In genomic region chr18:321839-322467, GRCh38 we compare ENCODE assay signal across 16 cellular contexts. TPM values are rescaled to one million over a fixed set of nuclear protein-coding genes. Genes with fewer than 3 reads are reported as not detected.
DNase-seq lines count a peak whose midpoint lies in the region; ATAC-seq, FAIRE-seq and TF ChIP-seq lines count a peak whose summit lies in the region.
"Had no signal": no experiment of that assay in that cellular context is flagged by ENCODE, and none has a peak within 500 bp of the region (broad histone marks: within the 10 kb centered on the region; RNA-seq: fewer than 3 reads in every experiment).

No MANE protein-coding gene starts in this region.

- H3K27me3 Mint-ChIP-seq in astrocyte (ENCODE audit: low read depth, unreplicated experiment) = peaks cover 10% of the 10 kb centered on the region

- H3K4me3 ChIP-seq in GM12865 (ENCODE audit: low read depth, low read length) = no peak overlapping the region
- H3K4me3 ChIP-seq in HCT116 (replicated peaks in 1 of 2; ENCODE audit: low read depth in 1 of 2, low read length in 2 of 2) = no peak overlapping the region
- no peak overlapping the region for H3K4me3 ChIP-seq in astrocyte (ENCODE audit: insufficient read depth, low read depth, low read length)
- no peak overlapping the region for H3K4me3 ChIP-seq in osteoblast (ENCODE audit: insufficient read depth, low read length)
- H3K4me3 ChIP-seq: coronary artery had no signal

- CTCF ChIA-PET in HCT116 (lab: Charles Lee) = no interaction called here

- H3K4me3 Mint-ChIP-seq in astrocyte (ENCODE audit: unreplicated experiment) = no peak overlapping the region
- H3K4me3 Mint-ChIP-seq: activated naive CD4-positive, alpha-beta T cell treated with anti-CD3 and anti-CD28 coated beads for 36 hours; T-cell had no signal

- RAD21 ChIA-PET in HCT116 (lab: Charles Lee; ENCODE audit: low non-redundant PET in 1 of 2, low total read pairs in 2 of 2, uncharacterized antibody in 2 of 2, unreplicated experiment in 2 of 2) = no interaction called here

- H3K27me3 ChIP-seq in HCT116 (ENCODE audit: insufficient read depth, low read length) (peaks cover 23% of the 10 kb centered on the region), astrocyte (ENCODE audit: insufficient read depth, low read length) (peaks cover 23% of the 10 kb centered on the region), osteoblast (ENCODE audit: insufficient read depth, low read length) (peaks cover 5% of the 10 kb centered on the region)

- peaks cover 4% of the 10 kb centered on the region for H3K36me3 Mint-ChIP-seq in astrocyte (ENCODE audit: low read depth, unreplicated experiment)
- H3K36me3 Mint-ChIP-seq: T-cell had no signal

- H3K9me3 ChIP-seq in HCT116 (ENCODE audit: control insufficient read depth in 1 of 2, insufficient read depth in 1 of 2, low read depth in 1 of 2, low read length in 2 of 2) (no peaks in the 10 kb centered on the region), astrocyte (ENCODE audit: insufficient read depth, low read depth, low read length) (no peaks in the 10 kb centered on the region), osteoblast (ENCODE audit: low read depth, low read length) (no peaks in the 10 kb centered on the region)

- DNase-seq in GM12865 (ENCODE audit: low read depth) = peak; percentile 9
- DNase-seq in HCT116 (ENCODE audit: low read depth, low spot score) = no peak
- DNase-seq in astrocyte (ENCODE audit: low read depth) = no peak
- DNase-seq in osteoblast (ENCODE audit: insufficient read length, low spot score, missing footprints) = no peak
- DNase-seq in amygdala (lab: John Stamatoyannopoulos, UW) = no peak
- no peak for DNase-seq in cerebellar nuclear complex (lab: John Stamatoyannopoulos, UW)
- DNase-seq: activated T-cell treated with anti-CD3 and anti-CD28 coated beads for 4 hours; NCI-H1048; NCI-H526; stimulated activated CD4-positive, alpha-beta T cell treated with anti-CD3 and anti-CD28 coated beads, Interleukin-2, amount 100 ng/mL, for 48 hours had no signal

- H3K27ac Mint-ChIP-seq in astrocyte (ENCODE audit: unreplicated experiment) = no peak overlapping the region
- H3K27ac Mint-ChIP-seq: activated naive CD4-positive, alpha-beta T cell treated with anti-CD3 and anti-CD28 coated beads for 36 hours; T-cell had no signal

- no peak for ATAC-seq in HCT116
- no peak for ATAC-seq in HG03108 (IDR thresholded peaks at IDR 0.05; ENCODE audit: unreplicated experiment)
- no peak for ATAC-seq in HG02678 (IDR thresholded peaks at IDR 0.05; ENCODE audit: unreplicated experiment)
- ATAC-seq: left colon, T-cell had no signal

- no peaks in the 10 kb centered on the region for H3K9me2 ChIP-seq in HCT116 (ENCODE audit: insufficient read depth)

- no peak for TF ChIP-seq RAD21 in HCT116 (IDR thresholded peaks at IDR 0.05; ENCODE audit: low read depth)

- no TSS peak for BruUV-seq in HCT116 (replicated peaks; lab: Mats Ljungman, UMichigan)

- H3K36me3 ChIP-seq in HCT116 (ENCODE audit: control insufficient read depth in 1 of 2, insufficient read depth in 2 of 2, low read length in 2 of 2) = no peaks in the 10 kb centered on the region
- no peaks in the 10 kb centered on the region for H3K36me3 ChIP-seq in astrocyte (ENCODE audit: insufficient read depth, low read length)
- no peaks in the 10 kb centered on the region for H3K36me3 ChIP-seq in osteoblast (ENCODE audit: insufficient read depth, low read length)

- TF ChIP-seq CTCF in GM12865 (IDR thresholded peaks at IDR 0.05; ENCODE audit: insufficient read depth, low read depth, low read length, missing control alignments) = no peak
- no peak for TF ChIP-seq CTCF in HCT116 (IDR thresholded peaks at IDR 0.05 in 2 of 3, conservative IDR thresholded peaks at IDR 0.05 in 1 of 3; ENCODE audit: borderline replicate concordance in 1 of 3, insufficient read depth in 1 of 3, low read depth in 2 of 3, low read length in 2 of 3)
- TF ChIP-seq CTCF in astrocyte (IDR thresholded peaks at IDR 0.05; ENCODE audit: insufficient read depth, low read depth, low read length) = no peak
- no peak for TF ChIP-seq CTCF in osteoblast (IDR thresholded peaks at IDR 0.05; ENCODE audit: extremely low read depth, low read depth, low read length)

- POLR2A ChIA-PET in HCT116 (lab: Charles Lee) = no interaction called here

- FAIRE-seq in astrocyte (lab: Jason Lieb, UNC) = no peak

- peaks cover 11 to 12% of the 10 kb centered on the region in 2 experiments; a peak in 3 of 4 replicates for H3K4me1 ChIP-seq in HCT116 (ENCODE audit: control insufficient read depth in 1 of 2, insufficient read depth in 2 of 2, low read length in 2 of 2)
- H3K4me1 ChIP-seq in astrocyte (ENCODE audit: insufficient read depth, low read length) = peaks cover 10% of the 10 kb centered on the region
- peaks cover 18% of the 10 kb centered on the region for H3K4me1 ChIP-seq in osteoblast (ENCODE audit: insufficient read depth, low read length)

- H3K9ac ChIP-seq in HCT116 (ENCODE audit: low read length) = no peak overlapping the region
- H3K9ac ChIP-seq in astrocyte (ENCODE audit: low read length) = no peak overlapping the region

- intact Hi-C loops in HCT116 (cut with micrococcal nuclease) = no loop called here

- H3K27ac ChIP-seq in HCT116 (ENCODE audit: low read depth, low read length) (no peak overlapping the region), astrocyte (ENCODE audit: low read depth, low read length) (no peak overlapping the region), osteoblast (ENCODE audit: low read depth, low read length) (no peak overlapping the region)
- H3K27ac ChIP-seq: coronary artery had no signal

- H3K79me2 ChIP-seq in HCT116 (ENCODE audit: insufficient read depth, low read length) (no peaks in the 10 kb centered on the region), astrocyte (ENCODE audit: insufficient read depth, low read length) (no peaks in the 10 kb centered on the region), osteoblast (ENCODE audit: insufficient read depth, low read length) (no peaks in the 10 kb centered on the region)

- H3K4me2 ChIP-seq in HCT116 (ENCODE audit: low read length) = peak overlapping the region; percentile 35; the same call in 1 of the 2 replicates
- H3K4me2 ChIP-seq in astrocyte (ENCODE audit: low read length) = peak overlapping the region; percentile 20
- peak overlapping the region; percentile 44 for H3K4me2 ChIP-seq in osteoblast (ENCODE audit: insufficient read depth, low read length)

- H2AFZ ChIP-seq in HCT116 (ENCODE audit: low read depth, low read length, poor library complexity, severe bottlenecking) = no peak overlapping the region
- H2AFZ ChIP-seq in astrocyte (ENCODE audit: low read depth, low read length) = no peak overlapping the region
- no peak overlapping the region for H2AFZ ChIP-seq in osteoblast (ENCODE audit: low read length)

- TF ChIP-seq POLR2A in HCT116 (IDR thresholded peaks at IDR 0.05; ENCODE audit: borderline replicate concordance, extremely low read depth, insufficient read depth, insufficient read length) = no peak

- H4K20me1 ChIP-seq in HCT116 (ENCODE audit: insufficient read depth) (no peaks in the 10 kb centered on the region), astrocyte (ENCODE audit: insufficient read depth, low read length) (no peaks in the 10 kb centered on the region), osteoblast (ENCODE audit: insufficient read depth, low read length) (no peaks in the 10 kb centered on the region)

- peaks cover 14% of the 10 kb centered on the region for H3K4me1 Mint-ChIP-seq in astrocyte (ENCODE audit: low read depth, unreplicated experiment)

- no peaks in the 10 kb centered on the region for H3K9me3 Mint-ChIP-seq in astrocyte (ENCODE audit: unreplicated experiment)
- H3K9me3 Mint-ChIP-seq: activated naive CD4-positive, alpha-beta T cell treated with anti-CD3 and anti-CD28 coated beads for 36 hours; T-cell had no signal

TF ChIP-seq in HCT116, 20 proteins besides CTCF, POLR2A, EP300 and RAD21:
- TF ChIP-seq POLR2AphosphoS5 (IDR thresholded peaks at IDR 0.05; ENCODE audit: low read depth, low read length) (no peak), ATF3 (IDR thresholded peaks at IDR 0.05) (no peak), JUND (IDR thresholded peaks at IDR 0.05) (no peak), ZNF274 (IDR thresholded peaks at IDR 0.05; ENCODE audit: low read depth, low read length) (no peak), ELF1 (IDR thresholded peaks at IDR 0.05; ENCODE audit: borderline replicate concordance, low read depth) (no peak), FOSL1 (IDR thresholded peaks at IDR 0.05; ENCODE audit: low read depth) (no peak)
TF ChIP-seq in HCT116: peak in this region for 0.

RNA-seq across cellular contexts. Expression of gene THOC1, which starts 54.1 kb away (rescaled TPM):
- total RNA-seq in HCT116 (2021; ENCODE audit: unreplicated experiment) (26.0 TPM), astrocyte (20.2 and 23.1 TPM in 2 replicates), osteoblast (43.1 and 52.5 TPM in 2 replicates)
- 10.9 and 11.9 TPM in 2 replicates for polyA plus RNA-seq in HCT116 (2012)
